ENCODE assay signal across 12 cellular contexts in the genomic region with DNA sequence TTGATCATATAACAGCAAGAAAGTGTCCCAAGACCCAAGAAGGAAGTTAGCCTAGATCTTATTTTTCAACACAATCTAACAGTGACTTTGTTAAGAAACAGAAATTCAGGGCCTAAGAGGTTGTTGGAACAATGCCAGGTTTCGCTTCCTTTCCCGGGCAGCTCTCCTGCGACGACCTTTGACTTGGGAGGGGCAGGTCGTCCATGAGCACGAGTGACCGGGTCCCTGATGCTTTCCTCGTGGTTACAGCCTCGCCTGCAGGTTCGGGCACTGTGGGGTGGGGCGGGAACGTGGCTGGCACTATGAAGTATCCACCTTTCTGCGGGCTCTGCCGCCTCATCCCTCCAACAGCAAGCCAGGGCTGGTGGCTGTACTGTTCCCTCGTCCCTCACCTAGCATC.
A peak's percentile ranks its signal among the peaks of the same experiment; 100 is the strongest.
DNase-seq lines count a peak whose midpoint lies in the region; ATAC-seq, FAIRE-seq and TF ChIP-seq lines count a peak whose summit lies in the region.
"Had no signal": no experiment of that assay in that cellular context is flagged by ENCODE, and none has a peak within 500 bp of the region (broad histone marks: within the 10 kb centered on the region; RNA-seq: fewer than 3 reads in every experiment).

No MANE protein-coding gene starts in this region.

- H3K4me3 ChIP-seq in breast epithelium (no peak overlapping the region), HepG2 (replicated peaks in 1 of 3; ENCODE audit: insufficient read depth in 1 of 3, low read depth in 2 of 3, low read length in 3 of 3) (no peak overlapping the region)

- H3K36me3 ChIP-seq in breast epithelium: no peaks in the 10 kb centered on the region
- no peaks in the 10 kb centered on the region for H3K36me3 ChIP-seq in HepG2 (replicated peaks in 1 of 2; ENCODE audit: control insufficient read depth in 1 of 2, insufficient read depth in 2 of 2, low read length in 2 of 2)

- no peaks in the 10 kb centered on the region for H3K36me3 Mint-ChIP-seq in MCF 10A (ENCODE audit: insufficient read depth, unreplicated experiment)
- H3K36me3 Mint-ChIP-seq in activated CD8-positive, alpha-beta T cell treated with anti-CD3 and anti-CD28 coated beads, Interleukin-2, amount 10 ng/mL, durations not matched to agents 7 days and 5 days (ENCODE audit: low read depth): no peaks in the 10 kb centered on the region

- peak; percentile 26 for DNase-seq in MCF 10A (ENCODE audit: unreplicated experiment)
- no peak for DNase-seq in breast epithelium (ENCODE audit: low spot score in 2 of 2)
- DNase-seq in SKM-1 treated with dmso at 0.1 percent for 144 hours (lab: John Stamatoyannopoulos, UW; ENCODE audit: unreplicated experiment): peak; percentile 86
- DNase-seq in HepG2 (ENCODE audit: low spot score): no peak
- peak; percentile 51 for DNase-seq in ureter (ENCODE audit: low spot score)
- no peak for DNase-seq in SK-N-DZ (ENCODE audit: low spot score)
- no peak for DNase-seq in NCI-H146 treated with DMSO at 0.1 percent for 48 hours (lab: John Stamatoyannopoulos, UW; ENCODE audit: unreplicated experiment)
- DNase-seq in activated CD8-positive, alpha-beta T cell treated with anti-CD3 and anti-CD28 coated beads, Interleukin-2, amount 10 ng/mL, durations not matched to agents 7 days and 5 days: no peak
- DNase-seq: activated T-cell treated with anti-CD3 and anti-CD28 coated beads for 4 hours, GF-D8, NCI-H2171 had no signal

- H3K27ac ChIP-seq in breast epithelium: no peak overlapping the region
- no peak overlapping the region for H3K27ac ChIP-seq in HepG2 (ENCODE audit: extremely low read length, insufficient read depth, low read length)

- CTCF ChIA-PET in MCF 10A (lab: Yijun Ruan, JAX) (no interaction called here), HepG2 (lab: Yijun Ruan, JAX; ENCODE audit: low intra/inter-chr PET ratio, low total read pairs) (no interaction called here)
- CTCF ChIA-PET in activated CD8-positive, alpha-beta T cell treated with anti-CD3 and anti-CD28 coated beads, Interleukin-2, amount 10 ng/mL, durations not matched to agents 7 days and 5 days (lab: Charles Lee): interaction anchor here (1.0 kb wide), 1 partner anchor 92 kb away, joined by 3 read pairs; no protein-coding TSS in a partner anchor

- H3K9me3 Mint-ChIP-seq in MCF 10A (ENCODE audit: unreplicated experiment): no peaks in the 10 kb centered on the region
- no peaks in the 10 kb centered on the region for H3K9me3 Mint-ChIP-seq in activated CD8-positive, alpha-beta T cell treated with anti-CD3 and anti-CD28 coated beads, Interleukin-2, amount 10 ng/mL, durations not matched to agents 7 days and 5 days (ENCODE audit: insufficient read depth)

- no peaks in the 10 kb centered on the region for H4K20me1 ChIP-seq in HepG2 (ENCODE audit: insufficient read depth, low read length)

- no peaks in the 10 kb centered on the region for H3K27me3 ChIP-seq in breast epithelium
- H3K27me3 ChIP-seq in HepG2 (ENCODE audit: control insufficient read depth in 1 of 2, insufficient read depth in 2 of 2, low read length in 2 of 2): peaks cover 0 to 14% of the 10 kb centered on the region in 2 experiments; a peak in 3 of 5 replicates

- no peak for TF ChIP-seq EP300 in HepG2 (IDR thresholded peaks at IDR 0.05; ENCODE audit: low read depth in 2 of 2, low read length in 2 of 2)
- TF ChIP-seq EP300 in HepG2 (CRISPR knock-in tag; IDR thresholded peaks at IDR 0.05; ENCODE audit: borderline replicate concordance): no peak

- in situ Hi-C loops in HepG2 (cut with HindIII; ENCODE audit: extremely low pct_ligation_motif_present, low pct_unique_long_range_greater_than_20kb): no loop called here

- TF ChIP-seq RAD21 in HepG2 (CRISPR knock-in tag; IDR thresholded peaks at IDR 0.05): no peak

- H3K9me3 ChIP-seq in breast epithelium (no peaks in the 10 kb centered on the region), HepG2 (ENCODE audit: low read length) (no peaks in the 10 kb centered on the region)

- H3K4me2 ChIP-seq in HepG2 (ENCODE audit: low read depth, low read length): no peak overlapping the region

- no peaks in the 10 kb centered on the region for H3K79me2 ChIP-seq in HepG2 (ENCODE audit: insufficient read depth, low read length)

- H2AFZ ChIP-seq in HepG2 (ENCODE audit: low read length): no peak overlapping the region

- TF ChIP-seq CTCF in MCF 10A (IDR thresholded peaks at IDR 0.05; ENCODE audit: unreplicated experiment) (no peak), breast epithelium (IDR thresholded peaks at IDR 0.05) (no peak), HepG2 (CRISPR knock-in tag; IDR thresholded peaks at IDR 0.05) (no peak)

- no peak overlapping the region for H3K27ac Mint-ChIP-seq in MCF 10A (ENCODE audit: low read depth, unreplicated experiment)
- H3K27ac Mint-ChIP-seq in activated CD8-positive, alpha-beta T cell treated with anti-CD3 and anti-CD28 coated beads, Interleukin-2, amount 10 ng/mL, durations not matched to agents 7 days and 5 days: no peak overlapping the region
- H3K27ac Mint-ChIP-seq: memory B cell had no signal

- no peaks in the 10 kb centered on the region for H3K27me3 Mint-ChIP-seq in MCF 10A (ENCODE audit: insufficient read depth, unreplicated experiment)
- H3K27me3 Mint-ChIP-seq in activated CD8-positive, alpha-beta T cell treated with anti-CD3 and anti-CD28 coated beads, Interleukin-2, amount 10 ng/mL, durations not matched to agents 7 days and 5 days (ENCODE audit: low read depth): peaks cover 3% of the 10 kb centered on the region

- ATAC-seq in HepG2: peak; percentile 48
- no peak for ATAC-seq in activated CD8-positive, alpha-beta T cell treated with anti-CD3 and anti-CD28 coated beads, Interleukin-2, amount 10 ng/mL, durations not matched to agents 7 days and 5 days

- H3K4me1 ChIP-seq in breast epithelium (no peaks in the 10 kb centered on the region), HepG2 (ENCODE audit: insufficient read depth, low read length) (no peaks in the 10 kb centered on the region)

- no peak overlapping the region for H3K4me3 Mint-ChIP-seq in MCF 10A (ENCODE audit: unreplicated experiment)
- no peak overlapping the region for H3K4me3 Mint-ChIP-seq in activated CD8-positive, alpha-beta T cell treated with anti-CD3 and anti-CD28 coated beads, Interleukin-2, amount 10 ng/mL, durations not matched to agents 7 days and 5 days
- H3K4me3 Mint-ChIP-seq: memory B cell had no signal

- H3K4me1 Mint-ChIP-seq in MCF 10A (ENCODE audit: insufficient read depth, unreplicated experiment): peaks cover 6% of the 10 kb centered on the region
- peaks cover 4% of the 10 kb centered on the region for H3K4me1 Mint-ChIP-seq in activated CD8-positive, alpha-beta T cell treated with anti-CD3 and anti-CD28 coated beads, Interleukin-2, amount 10 ng/mL, durations not matched to agents 7 days and 5 days (ENCODE audit: low read depth)
- H3K4me1 Mint-ChIP-seq: memory B cell had no signal

- no TSS peak for BruUV-seq in MCF 10A (replicated peaks; lab: Mats Ljungman, UMichigan)
- BruUV-seq in HepG2 (replicated peaks; lab: Mats Ljungman, UMichigan): no TSS peak

- no peak for TF ChIP-seq POLR2A in breast epithelium (IDR thresholded peaks at IDR 0.05)
- TF ChIP-seq POLR2A in HepG2 (IDR thresholded peaks at IDR 0.05; ENCODE audit: insufficient read depth in 1 of 2, low read depth in 2 of 2, low read length in 2 of 2): no peak

- POLR2A ChIA-PET in MCF 10A (lab: Yijun Ruan, JAX) (interaction anchor here (0.6 kb wide), 1 partner anchor 19 kb away, joined by 3 read pairs; no protein-coding TSS in a partner anchor), HepG2 (lab: Yijun Ruan, JAX) (no interaction called here)
- POLR2A ChIA-PET in activated CD8-positive, alpha-beta T cell treated with anti-CD3 and anti-CD28 coated beads, Interleukin-2, amount 10 ng/mL, durations not matched to agents 7 days and 5 days (lab: Charles Lee): no interaction called here

- no peak overlapping the region for H3K9ac ChIP-seq in HepG2 (ENCODE audit: insufficient read depth, low read depth, low read length)

- FAIRE-seq in HepG2 (lab: Jason Lieb, UNC): no peak

- intact Hi-C loops in MCF 10A (cut with micrococcal nuclease) (no loop called here), breast epithelium (cut with DNase I; ENCODE audit: low total_unique reads) (no loop called here), HepG2 (cut with micrococcal nuclease; ENCODE audit: unreplicated experiment) (no loop called here)

- 15% methylated on average over 13 of the region's 15 CpGs for WGBS in HepG2 (ENCODE audit: low lambda C conversion rate)

TF ChIP-seq in HepG2, 621 proteins besides CTCF, POLR2A, EP300 and RAD21:
- TF ChIP-seq SNAPC2 (CRISPR knock-in tag; IDR thresholded peaks at IDR 0.05): no peak
- no peak for TF ChIP-seq CHCHD3 (CRISPR knock-in tag; IDR thresholded peaks at IDR 0.05)
- TF ChIP-seq RXRA (CRISPR knock-in tag; IDR thresholded peaks at IDR 0.05): no peak
- TF ChIP-seq ZFYVE20 (CRISPR knock-in tag; IDR thresholded peaks at IDR 0.05; ENCODE audit: borderline replicate concordance, low read depth): no peak
- TF ChIP-seq MAF1 (CRISPR knock-in tag; IDR thresholded peaks at IDR 0.05; ENCODE audit: borderline replicate concordance): no peak
- no peak for TF ChIP-seq HNRNPK (IDR thresholded peaks at IDR 0.05; ENCODE audit: low read depth, low read length, poor library complexity, severe bottlenecking)
- no peak for TF ChIP-seq ERF (CRISPR knock-in tag; IDR thresholded peaks at IDR 0.05)
- no peak for TF ChIP-seq RNF2 (conservative IDR thresholded peaks at IDR 0.05; ENCODE audit: low read depth)
- no peak for TF ChIP-seq NR2F2 (IDR thresholded peaks at IDR 0.05; ENCODE audit: borderline replicate concordance, low read depth)
- no peak for TF ChIP-seq PHB2 (IDR thresholded peaks at IDR 0.05; ENCODE audit: partially characterized antibody)
- TF ChIP-seq U2AF2 (IDR thresholded peaks at IDR 0.05; ENCODE audit: low read depth, low read length): no peak
- no peak for TF ChIP-seq EEA1 (CRISPR knock-in tag; IDR thresholded peaks at IDR 0.05; ENCODE audit: borderline replicate concordance)
- TF ChIP-seq ZNF547 (CRISPR knock-in tag; IDR thresholded peaks at IDR 0.05): no peak

Comparison
In these comparisons a context has a peak if more than half of its experiments do, and no peak if none do; other contexts are left out.
1. DNase-seq: peak in MCF 10A (single experiment), SKM-1 treated with dmso at 0.1 percent for 144 hours (single experiment) and ureter (single experiment); none in breast epithelium (0 of 2), HepG2 (single experiment), SK-N-DZ (single experiment), NCI-H146 treated with DMSO at 0.1 percent for 48 hours (single experiment) and activated CD8-positive, alpha-beta T cell treated with anti-CD3 and anti-CD28 coated beads, Interleukin-2, amount 10 ng/mL, durations not matched to agents 7 days and 5 days (single experiment).